8 cellular contexts compared by ENCODE assay signal in genomic region chr3:197186887-197187588, GRCh38.
DNase-seq lines count a peak whose midpoint lies in the region; ATAC-seq and TF ChIP-seq lines count a peak whose summit lies in the region.

No MANE protein-coding gene starts in this region.

- no peak overlapping the region for H3K27ac ChIP-seq in DOHH2 (ENCODE audit: low read depth, low read length)

- peak overlapping the region in 1 of 10 donors; percentile 20 for H3K27ac Mint-ChIP-seq in naive thymus-derived CD8-positive, alpha-beta T cell

- H3K4me3 ChIP-seq in DOHH2 (ENCODE audit: low read length) (no peak overlapping the region), epithelial cell of proximal tubule (ENCODE audit: low read depth, low read length) (no peak overlapping the region)

- peaks cover 15% of the 10 kb centered on the region for H3K79me2 ChIP-seq in DOHH2 (ENCODE audit: control insufficient read depth, low read length)

- peaks cover 7% of the 10 kb centered on the region for H3F3A ChIP-seq in DOHH2 (ENCODE audit: control insufficient read depth, insufficient read depth)

- H3K4me1 Mint-ChIP-seq in naive thymus-derived CD8-positive, alpha-beta T cell, result peaks cover 3 to 11% (median 4%) of the 10 kb centered on the region in 4 donors

- no peaks in the 10 kb centered on the region for H3K9me3 Mint-ChIP-seq in naive thymus-derived CD8-positive, alpha-beta T cell

- H3K4me3 Mint-ChIP-seq in naive thymus-derived CD8-positive, alpha-beta T cell, result no peak overlapping the region

- H3K4me2 ChIP-seq in DOHH2 (ENCODE audit: low read length), result no peak overlapping the region

- peaks cover 3% of the 10 kb centered on the region; the same call in 1 of the 2 replicates for H4K20me1 ChIP-seq in DOHH2 (ENCODE audit: control insufficient read depth, insufficient read depth, low read depth, low read length)

- no peaks in the 10 kb centered on the region for H3K27me3 Mint-ChIP-seq in naive thymus-derived CD8-positive, alpha-beta T cell

- H3K4me1 ChIP-seq in DOHH2 (ENCODE audit: control insufficient read depth, low read length), result peaks cover 27% of the 10 kb centered on the region

- TF ChIP-seq CTCF in DOHH2 (IDR thresholded peaks at IDR 0.05; ENCODE audit: low read depth, low read length, poor library complexity, severe bottlenecking), result peak; percentile 85
- peak; percentile 84 for TF ChIP-seq CTCF in epithelial cell of proximal tubule (conservative IDR thresholded peaks at IDR 0.05; ENCODE audit: low read depth, low read length)

- peaks cover 0 to 12% (median 4%) of the 10 kb centered on the region in 3 donors for H3K36me3 Mint-ChIP-seq in naive thymus-derived CD8-positive, alpha-beta T cell

- no peaks in the 10 kb centered on the region for H3K36me3 ChIP-seq in DOHH2 (ENCODE audit: control insufficient read depth, low read length)

- no peaks in the 10 kb centered on the region for H3K27me3 ChIP-seq in DOHH2 (ENCODE audit: control insufficient read depth, low read length)

- DNase-seq in NCI-H1436 treated with DMSO at 0.1 percent for 48 hours (lab: John Stamatoyannopoulos, UW), result peak; percentile 53
- DNase-seq in SKM-1 treated with dmso at 0.1 percent for 144 hours (lab: John Stamatoyannopoulos, UW; ENCODE audit: unreplicated experiment), result peak; percentile 61
- DNase-seq in epithelial cell of proximal tubule (ENCODE audit: low read depth), result peak; percentile 12
- DNase-seq in naive thymus-derived CD8-positive, alpha-beta T cell, result peak in 6 of 10 donors; percentile 19 to 64 (median 40)
- DNase-seq in UCSD-AML1 (lab: John Stamatoyannopoulos, UW; ENCODE audit: unreplicated experiment), result no peak

- H3K9me3 ChIP-seq in DOHH2 (ENCODE audit: control insufficient read depth, insufficient read depth, low read length), result no peaks in the 10 kb centered on the region

- no peaks in the 10 kb centered on the region for H3K9me2 ChIP-seq in DOHH2 (replicated peaks; ENCODE audit: control insufficient read depth, low read length)

- ATAC-seq in GM21529 (IDR thresholded peaks at IDR 0.05; ENCODE audit: unreplicated experiment) (peak; percentile 69), HG03520 (IDR thresholded peaks at IDR 0.05; ENCODE audit: unreplicated experiment) (no peak)
- peak; percentile 81 to 87 for ATAC-seq in naive thymus-derived CD8-positive, alpha-beta T cell

- POLR2A ChIA-PET in naive thymus-derived CD8-positive, alpha-beta T cell (lab: Charles Lee), result no interaction called here
